Comparison of ENCODE assay signal across 35 cellular contexts in the genomic region with DNA sequence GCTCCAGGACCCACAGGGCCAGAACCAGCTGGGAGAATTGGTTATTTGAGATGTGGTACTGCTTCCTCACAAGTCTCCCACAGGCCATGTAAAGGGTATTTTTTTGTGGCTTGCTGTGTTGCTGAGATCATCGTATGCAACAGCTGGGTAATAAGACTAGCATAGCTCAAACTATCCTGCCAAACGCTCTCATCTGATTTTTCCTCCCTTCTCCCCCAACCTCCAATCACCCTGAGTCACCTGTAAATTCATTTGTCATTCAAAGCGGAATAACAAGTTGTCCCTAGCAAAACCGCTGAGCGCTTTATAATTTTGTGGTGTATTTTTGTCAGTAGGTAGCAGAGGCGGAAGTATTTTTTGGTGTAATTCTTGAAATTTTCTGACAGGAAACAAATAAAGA.
"Had no signal": no experiment of that assay in that cellular context is flagged by ENCODE, and none has a peak within 500 bp of the region (broad histone marks: within the 10 kb centered on the region; RNA-seq: fewer than 3 reads in every experiment).

No MANE protein-coding gene starts in this region.

- H3K27ac Mint-ChIP-seq: activated B cell treated with CpG ODN at 0.5 μM for 24 hours; activated CD4-positive, alpha-beta memory T cell treated with anti-CD3 and anti-CD28 coated beads for 36 hours; activated CD4-positive, alpha-beta T cell treated with anti-CD3 and anti-CD28 coated beads, Interleukin-2, amount 10 ng/mL, durations not matched to agents 24 days and 14 days; activated CD8-positive, alpha-beta T cell treated with anti-CD3 and anti-CD28 coated beads for 36 hours; activated naive CD4-positive, alpha-beta T cell treated with anti-CD3 and anti-CD28 coated beads, Interleukin-2, amount 10 ng/mL, durations not matched to agents 7 days and 5 days; activated naive CD4-positive, alpha-beta T cell treated with anti-CD3 and anti-CD28 coated beads, Interleukin-2, amount 50 U/mL, for 24 hours; activated naive CD8-positive, alpha-beta T cell; activated naive CD8-positive, alpha-beta T cell treated with anti-CD3 and anti-CD28 coated beads, Interleukin-2, amount 10 ng/mL, durations not matched to agents 7 days and 5 days; activated naive CD8-positive, alpha-beta T cell treated with anti-CD3 and anti-CD28 coated beads, Interleukin-2, amount 50 U/mL, for 24 hours; activated T-cell treated with anti-CD3 and anti-CD28 coated beads, Interleukin-2, amount 50 U/mL, for 72 hours; activated T-helper 1 cell treated with anti-CD3 and anti-CD28 coated beads, Interleukin-12 subunit alpha, Interleukin-12 subunit beta, Interleukin-2, Interleukin-4 antibody, amounts not matched to agents 30 ng/mL and 10 ng/mL and 1 ng/mL, durations not matched to agents 14 hours and 24 hours and 36 hours; activated T-helper 17 cell treated with anti-CD3 and anti-CD28 coated beads, Interleukin-2, amount 50 U/mL, for 72 hours; T-helper 1 cell treated with Interleukin-12 subunit alpha and Interleukin-12 subunit beta and Interleukin-4 antibody, amounts not matched to agents 30 μg/mL and 1 μg/mL, for 36 hours; T-helper 2 cell treated with Interferon-gamma antibody and Interleukin-4, amounts not matched to agents 5 μg/mL and 100 μg/mL, for 36 hours had no signal

- H3K4me3 ChIP-seq: ascending aorta, cardiac muscle cell had no signal

- H3K27ac ChIP-seq: ascending aorta, cardiac muscle cell, VCaP had no signal

- H3K36me3 Mint-ChIP-seq: activated CD4-positive, alpha-beta memory T cell treated with anti-CD3 and anti-CD28 coated beads for 36 hours; activated naive CD4-positive, alpha-beta T cell treated with anti-CD3 and anti-CD28 coated beads, Interleukin-2, amount 10 ng/mL, durations not matched to agents 7 days and 5 days; activated naive CD4-positive, alpha-beta T cell treated with anti-CD3 and anti-CD28 coated beads, Interleukin-2, amount 50 U/mL, for 24 hours; activated naive CD8-positive, alpha-beta T cell; activated naive CD8-positive, alpha-beta T cell treated with anti-CD3 and anti-CD28 coated beads, Interleukin-2, amount 10 ng/mL, durations not matched to agents 7 days and 5 days had no signal

- ATAC-seq: activated CD8-positive, alpha-beta T cell treated with anti-CD3 and anti-CD28 coated beads for 36 hours; activated naive CD8-positive, alpha-beta T cell treated with anti-CD3 and anti-CD28 coated beads, Interleukin-2, amount 50 U/mL, for 24 hours; activated T-cell treated with anti-CD3 and anti-CD28 coated beads, Interleukin-2, amount 50 U/mL, for 4 hours; activated T-cell treated with anti-CD3 and anti-CD28 coated beads, Interleukin-2, amount 50 U/mL, for 72 hours; activated T-helper 17 cell treated with anti-CD3 and anti-CD28 coated beads, Interleukin-2, amount 50 U/mL, for 72 hours had no signal

- H3K27me3 Mint-ChIP-seq: activated B cell treated with CpG ODN at 0.5 μM for 24 hours; activated CD4-positive, alpha-beta memory T cell treated with anti-CD3 and anti-CD28 coated beads for 36 hours; activated CD4-positive, alpha-beta T cell treated with anti-CD3 and anti-CD28 coated beads, Interleukin-2, amount 10 ng/mL, durations not matched to agents 24 days and 14 days; activated naive CD4-positive, alpha-beta T cell treated with anti-CD3 and anti-CD28 coated beads, Interleukin-2, amount 10 ng/mL, durations not matched to agents 7 days and 5 days; activated naive CD8-positive, alpha-beta T cell; activated naive CD8-positive, alpha-beta T cell treated with anti-CD3 and anti-CD28 coated beads, Interleukin-2, amount 10 ng/mL, durations not matched to agents 7 days and 5 days; activated naive CD8-positive, alpha-beta T cell treated with anti-CD3 and anti-CD28 coated beads, Interleukin-2, amount 50 U/mL, for 24 hours; brain had no signal

- H3K9me3 ChIP-seq: ascending aorta had no signal

- DNase-seq: activated B cell treated with CpG ODN at 0.5 μM for 24 hours; activated CD4-positive, alpha-beta memory T cell treated with anti-CD3 and anti-CD28 coated beads for 36 hours; activated CD4-positive, alpha-beta T cell treated with anti-CD3 and anti-CD28 coated beads for 4 hours; activated CD4-positive, alpha-beta T cell treated with anti-CD3 and anti-CD28 coated beads, Interleukin-2, amount 10 ng/mL, durations not matched to agents 24 days and 14 days; activated CD4-positive, alpha-beta T cell treated with anti-CD3 and anti-CD28 coated beads, Interleukin-2, amount 50 U/mL, for 1 hour; activated CD4-positive, alpha-beta T cell treated with anti-CD3 and anti-CD28 coated beads, Interleukin-2, amount 50 U/mL, for 4 hours; activated CD4-positive, CD25-positive, alpha-beta regulatory T cell treated with anti-CD3 and anti-CD28 coated beads, Interleukin-2, amount 50 U/mL, for 72 hours; activated CD8-positive, alpha-beta memory T cell treated with anti-CD3 and anti-CD28 coated beads, Interleukin-2, amount 50 U/mL, for 4 hours; activated CD8-positive, alpha-beta T cell treated with anti-CD3 and anti-CD28 coated beads for 36 hours; activated gamma-delta T cell; activated naive CD4-positive, alpha-beta T cell treated with anti-CD3 and anti-CD28 coated beads, Interleukin-2, amount 10 ng/mL, durations not matched to agents 7 days and 5 days; activated naive CD4-positive, alpha-beta T cell treated with Interleukin-2 at 50 U/mL for 16 hours; activated naive CD8-positive, alpha-beta T cell treated with anti-CD3 and anti-CD28 coated beads, Interleukin-2, amount 10 ng/mL, durations not matched to agents 7 days and 5 days; activated naive CD8-positive, alpha-beta T cell treated with anti-CD3 and anti-CD28 coated beads, Interleukin-2, amount 50 U/mL, for 24 hours; activated T-cell treated with anti-CD3 and anti-CD28 coated beads for 4 hours; activated T-cell treated with anti-CD3 and anti-CD28 coated beads, Interleukin-2, amount 50 U/mL, for 1 hour; activated T-cell treated with anti-CD3 and anti-CD28 coated beads, Interleukin-2, amount 50 U/mL, for 4 hours; activated T-cell treated with anti-CD3 and anti-CD28 coated beads, Interleukin-2, amount 50 U/mL, for 72 hours; amygdala; anterior cingulate cortex; central memory CD4-positive, alpha-beta T cell; cerebellar nuclear complex; T-helper 1 cell; T-helper 2 cell; T-helper 9 cell had no signal

- H3K4me3 Mint-ChIP-seq: activated B cell treated with CpG ODN at 0.5 μM for 24 hours; activated CD4-positive, alpha-beta memory T cell treated with anti-CD3 and anti-CD28 coated beads for 36 hours; activated CD4-positive, alpha-beta T cell treated with anti-CD3 and anti-CD28 coated beads, Interleukin-2, amount 10 ng/mL, durations not matched to agents 24 days and 14 days; activated CD8-positive, alpha-beta T cell treated with anti-CD3 and anti-CD28 coated beads for 36 hours; activated naive CD4-positive, alpha-beta T cell treated with anti-CD3 and anti-CD28 coated beads, Interleukin-2, amount 10 ng/mL, durations not matched to agents 7 days and 5 days; activated naive CD4-positive, alpha-beta T cell treated with anti-CD3 and anti-CD28 coated beads, Interleukin-2, amount 50 U/mL, for 24 hours; activated naive CD8-positive, alpha-beta T cell; activated naive CD8-positive, alpha-beta T cell treated with anti-CD3 and anti-CD28 coated beads, Interleukin-2, amount 10 ng/mL, durations not matched to agents 7 days and 5 days; activated naive CD8-positive, alpha-beta T cell treated with anti-CD3 and anti-CD28 coated beads, Interleukin-2, amount 50 U/mL, for 24 hours; activated T-cell treated with anti-CD3 and anti-CD28 coated beads, Interleukin-2, amount 50 U/mL, for 4 hours; activated T-cell treated with anti-CD3 and anti-CD28 coated beads, Interleukin-2, amount 50 U/mL, for 72 hours; activated T-helper 1 cell treated with anti-CD3 and anti-CD28 coated beads, Interleukin-12 subunit alpha, Interleukin-12 subunit beta, Interleukin-2, Interleukin-4 antibody, amounts not matched to agents 30 ng/mL and 10 ng/mL and 1 ng/mL, durations not matched to agents 14 hours and 24 hours and 36 hours; activated T-helper 17 cell treated with anti-CD3 and anti-CD28 coated beads, Interleukin-2, amount 50 U/mL, for 72 hours; brain; T-helper 1 cell treated with Interleukin-12 subunit alpha and Interleukin-12 subunit beta and Interleukin-4 antibody, amounts not matched to agents 30 μg/mL and 1 μg/mL, for 36 hours; T-helper 2 cell treated with Interferon-gamma antibody and Interleukin-4, amounts not matched to agents 5 μg/mL and 100 μg/mL, for 36 hours had no signal

- H3K4me1 Mint-ChIP-seq: activated B cell treated with CpG ODN at 0.5 μM for 24 hours; activated CD4-positive, alpha-beta T cell treated with anti-CD3 and anti-CD28 coated beads, Interleukin-2, amount 10 ng/mL, durations not matched to agents 24 days and 14 days; activated naive CD4-positive, alpha-beta T cell treated with anti-CD3 and anti-CD28 coated beads, Interleukin-2, amount 10 ng/mL, durations not matched to agents 7 days and 5 days; activated naive CD4-positive, alpha-beta T cell treated with anti-CD3 and anti-CD28 coated beads, Interleukin-2, amount 50 U/mL, for 24 hours; activated naive CD8-positive, alpha-beta T cell treated with anti-CD3 and anti-CD28 coated beads, Interleukin-2, amount 10 ng/mL, durations not matched to agents 7 days and 5 days; activated naive CD8-positive, alpha-beta T cell treated with anti-CD3 and anti-CD28 coated beads, Interleukin-2, amount 50 U/mL, for 24 hours; activated T-helper 17 cell treated with anti-CD3 and anti-CD28 coated beads, Interleukin-2, amount 50 U/mL, for 72 hours had no signal

- H3K9me3 Mint-ChIP-seq: activated B cell treated with CpG ODN at 0.5 μM for 24 hours; activated CD4-positive, alpha-beta memory T cell treated with anti-CD3 and anti-CD28 coated beads for 36 hours; activated CD4-positive, alpha-beta T cell treated with anti-CD3 and anti-CD28 coated beads, Interleukin-2, amount 10 ng/mL, durations not matched to agents 24 days and 14 days; activated CD8-positive, alpha-beta T cell treated with anti-CD3 and anti-CD28 coated beads for 36 hours; activated naive CD4-positive, alpha-beta T cell treated with anti-CD3 and anti-CD28 coated beads, Interleukin-2, amount 10 ng/mL, durations not matched to agents 7 days and 5 days; activated naive CD4-positive, alpha-beta T cell treated with anti-CD3 and anti-CD28 coated beads, Interleukin-2, amount 50 U/mL, for 24 hours; activated naive CD8-positive, alpha-beta T cell treated with anti-CD3 and anti-CD28 coated beads, Interleukin-2, amount 10 ng/mL, durations not matched to agents 7 days and 5 days; activated naive CD8-positive, alpha-beta T cell treated with anti-CD3 and anti-CD28 coated beads, Interleukin-2, amount 50 U/mL, for 24 hours; activated T-cell treated with anti-CD3 and anti-CD28 coated beads, Interleukin-2, amount 50 U/mL, for 4 hours; activated T-helper 1 cell treated with anti-CD3 and anti-CD28 coated beads, Interleukin-12 subunit alpha, Interleukin-12 subunit beta, Interleukin-2, Interleukin-4 antibody, amounts not matched to agents 30 ng/mL and 10 ng/mL and 1 ng/mL, durations not matched to agents 14 hours and 24 hours and 36 hours; activated T-helper 17 cell treated with anti-CD3 and anti-CD28 coated beads, Interleukin-2, amount 50 U/mL, for 72 hours; brain; T-helper 1 cell treated with Interleukin-12 subunit alpha and Interleukin-12 subunit beta and Interleukin-4 antibody, amounts not matched to agents 30 μg/mL and 1 μg/mL, for 36 hours; T-helper 2 cell treated with Interferon-gamma antibody and Interleukin-4, amounts not matched to agents 5 μg/mL and 100 μg/mL, for 36 hours had no signal

- H3K4me1 ChIP-seq: ascending aorta had no signal

- H3K27me3 ChIP-seq: ascending aorta, cardiac muscle cell had no signal

- H3K36me3 ChIP-seq: ascending aorta, cardiac muscle cell had no signal
